26 cellular contexts compared by ENCODE assay signal in the genomic region with DNA sequence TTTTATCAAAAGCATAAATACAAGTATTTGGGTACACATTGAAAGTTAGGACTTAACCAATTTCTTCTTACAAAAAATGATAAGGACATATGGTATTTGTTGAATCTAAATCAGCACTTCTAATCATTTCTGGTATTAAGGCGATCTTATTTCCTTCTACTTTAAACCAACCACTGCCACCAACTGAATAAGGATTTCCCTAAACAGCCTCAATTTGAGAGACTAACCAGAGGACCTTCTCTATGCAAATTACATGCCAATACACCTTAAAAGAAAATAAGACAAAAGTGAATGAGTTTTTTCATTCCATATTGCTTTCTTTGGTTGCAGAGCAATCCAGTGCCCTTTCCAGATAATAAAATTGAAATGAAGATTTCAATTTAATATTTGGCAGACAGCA. TPM values are rescaled to one million over a fixed set of nuclear protein-coding genes. Genes with fewer than 3 reads are reported as not detected.
DNase-seq lines count a peak whose midpoint lies in the region; ATAC-seq, FAIRE-seq and TF ChIP-seq lines count a peak whose summit lies in the region.
"Had no signal": no experiment of that assay in that cellular context is flagged by ENCODE, and none has a peak within 500 bp of the region (broad histone marks: within the 10 kb centered on the region; RNA-seq: fewer than 3 reads in every experiment).

No MANE protein-coding gene starts in this region.

- H3K36me3 Mint-ChIP-seq in Caco-2 (ENCODE audit: insufficient read depth, unreplicated experiment) (peaks cover 42% of the 10 kb centered on the region), memory B cell (peaks cover 19% of the 10 kb centered on the region)

- no peak for TF ChIP-seq CTCF in A549 (IDR thresholded peaks at IDR 0.05)
- no peak for TF ChIP-seq CTCF in Caco-2 (IDR thresholded peaks at IDR 0.05; ENCODE audit: insufficient read depth in 1 of 2, low read depth in 1 of 2, low read length in 1 of 2, severe bottlenecking in 1 of 2, unreplicated experiment in 1 of 2)
- no peak for TF ChIP-seq CTCF in SU-DHL-6 (IDR thresholded peaks at IDR 0.05; ENCODE audit: insufficient read depth, low read length, poor library complexity, severe bottlenecking)

- H3K79me2 ChIP-seq in SU-DHL-6 (ENCODE audit: insufficient read depth, low read length): peaks cover 98% of the 10 kb centered on the region

- H3K4me1 Mint-ChIP-seq in Caco-2 (ENCODE audit: low read depth, unreplicated experiment): peaks cover 7% of the 10 kb centered on the region
- peaks cover 40% of the 10 kb centered on the region for H3K4me1 Mint-ChIP-seq in memory B cell

- H3K36me3 ChIP-seq in Caco-2 (ENCODE audit: control insufficient read depth, insufficient read depth, low read length): no peaks in the 10 kb centered on the region
- peaks cover 50% of the 10 kb centered on the region for H3K36me3 ChIP-seq in SU-DHL-6 (ENCODE audit: low read length)

- H3K27ac Mint-ChIP-seq in Caco-2 (ENCODE audit: unreplicated experiment): no peak overlapping the region
- H3K27ac Mint-ChIP-seq in memory B cell: peak overlapping the region; percentile 42

- no peak overlapping the region for H3K4me2 ChIP-seq in A549
- peak overlapping the region; percentile 49 for H3K4me2 ChIP-seq in SU-DHL-6 (ENCODE audit: low read depth, low read length, poor library complexity, severe bottlenecking)

- H4K20me1 ChIP-seq in SU-DHL-6 (ENCODE audit: low read depth, low read length): no peaks in the 10 kb centered on the region

- DNase-seq in A549 (ENCODE audit: low read depth in 1 of 2, low spot score in 1 of 2): no peak
- DNase-seq in Caco-2: no peak
- no peak for DNase-seq in memory B cell (ENCODE audit: low spot score in 2 of 2)
- DNase-seq in NCI-H526 treated with DMSO at 0.1 percent for 48 hours (lab: John Stamatoyannopoulos, UW): no peak
- DNase-seq: AML-193; C1 segment of cervical spinal cord; CD8-positive, alpha-beta T cell; DMS 273 treated with DMSO at 0.1 percent for 48 hours; DMS79; GM23248; H7; KBM-7; MG63; NCI-H2029; NCI-H446; NCI-H524 treated with DMSO at 0.1 percent for 48 hours; NCI-H82; NK-92 treated with Interleukin-12 subunit alpha and Interleukin-12 subunit beta, amount 100 ng/mL, for 24 hours; Peyer's patch; SHP77 treated with DMSO at 0.1 percent for 48 hours had no signal

- BruUV-seq in Caco-2 (replicated peaks; lab: Mats Ljungman, UMichigan): TSS peak; percentile 13

- intact Hi-C loops in Caco-2 (cut with micrococcal nuclease; ENCODE audit: unreplicated experiment): no loop called here

- no peaks in the 10 kb centered on the region for H3K9me3 Mint-ChIP-seq in Caco-2 (ENCODE audit: unreplicated experiment)
- H3K9me3 Mint-ChIP-seq in memory B cell: no peaks in the 10 kb centered on the region
- H3K9me3 Mint-ChIP-seq: CD8-positive, alpha-beta T cell had no signal

- H3K9ac ChIP-seq in SU-DHL-6 (ENCODE audit: low read length): peak overlapping the region; percentile 13
- H3K9ac ChIP-seq: GM23248 had no signal

- TF ChIP-seq RAD21 in A549 (conservative IDR thresholded peaks at IDR 0.05 in 1 of 2, IDR thresholded peaks at IDR 0.05 in 1 of 2): no peak

- H2AFZ ChIP-seq in SU-DHL-6 (ENCODE audit: low read depth, low read length, severe bottlenecking): no peak overlapping the region
- H2AFZ ChIP-seq: GM23248 had no signal

- FAIRE-seq in A549 (lab: Jason Lieb, UNC): peak; percentile 56
- FAIRE-seq: A204.1, GM12892, HTR-8/SVneo had no signal

- ATAC-seq in A549: no peak
- peak; percentile 63 for ATAC-seq in memory B cell (ENCODE audit: low read depth)
- no peak for ATAC-seq in HG03521 (IDR thresholded peaks at IDR 0.05; ENCODE audit: unreplicated experiment)
- no peak for ATAC-seq in GM21723 (IDR thresholded peaks at IDR 0.05; ENCODE audit: unreplicated experiment)
- ATAC-seq: CD8-positive, alpha-beta T cell had no signal

- H3F3A ChIP-seq in SU-DHL-6 (ENCODE audit: insufficient read depth): peaks cover 92% of the 10 kb centered on the region

- 96% methylated on average over 1 of the region's 1 CpG for WGBS in A549 (ENCODE audit: missing lambda C conversion rate)

- CTCF ChIA-PET in A549 (lab: Yijun Ruan, JAX) (no interaction called here), Caco-2 (lab: Charles Lee) (no interaction called here)

- no peak for TF ChIP-seq EP300 in A549 (IDR thresholded peaks at IDR 0.05)

- H3K9me2 ChIP-seq in SU-DHL-6 (replicated peaks; ENCODE audit: insufficient read depth, low read length): no peaks in the 10 kb centered on the region

- POLR2A ChIA-PET in A549 (lab: Yijun Ruan, JAX) (no interaction called here), Caco-2 (lab: Charles Lee) (no interaction called here)

- H3K27me3 Mint-ChIP-seq in Caco-2 (ENCODE audit: insufficient read depth, unreplicated experiment) (no peaks in the 10 kb centered on the region), memory B cell (no peaks in the 10 kb centered on the region)

- H3K27me3 ChIP-seq in Caco-2 (replicated peaks; ENCODE audit: control insufficient read depth, insufficient read depth, low read length) (no peaks in the 10 kb centered on the region), SU-DHL-6 (ENCODE audit: low read length) (no peaks in the 10 kb centered on the region)
- H3K27me3 ChIP-seq: MG63, Peyer's patch had no signal

- peaks cover 22% of the 10 kb centered on the region for H3K4me1 ChIP-seq in A549
- no peaks in the 10 kb centered on the region for H3K4me1 ChIP-seq in Caco-2

- no peak overlapping the region for H3K27ac ChIP-seq in A549
- peak overlapping the region; percentile 88 for H3K27ac ChIP-seq in SU-DHL-6 (ENCODE audit: low read depth, low read length)
- H3K27ac ChIP-seq: GM23248, Peyer's patch had no signal

- no peaks in the 10 kb centered on the region for H3K9me3 ChIP-seq in A549
- H3K9me3 ChIP-seq in Caco-2: no peaks in the 10 kb centered on the region
- no peaks in the 10 kb centered on the region for H3K9me3 ChIP-seq in SU-DHL-6 (ENCODE audit: insufficient read depth, low read length)
- H3K9me3 ChIP-seq: MG63, Peyer's patch had no signal

- TF ChIP-seq POLR2A in A549 (IDR thresholded peaks at IDR 0.05; ENCODE audit: low read length): no peak

- no peak overlapping the region for H3K4me3 Mint-ChIP-seq in Caco-2 (ENCODE audit: unreplicated experiment)
- no peak overlapping the region for H3K4me3 Mint-ChIP-seq in memory B cell
- H3K4me3 Mint-ChIP-seq: CD8-positive, alpha-beta T cell had no signal

- H3K4me3 ChIP-seq in A549 (no peak overlapping the region), Caco-2 (ENCODE audit: low read depth, low read length) (no peak overlapping the region), SU-DHL-6 (ENCODE audit: insufficient read depth, low read length, poor library complexity, severe bottlenecking) (no peak overlapping the region)
- H3K4me3 ChIP-seq: GM23248, MG63, Peyer's patch had no signal

TF ChIP-seq in A549, 52 proteins besides CTCF, POLR2A, EP300 and RAD21:
- TF ChIP-seq FOSB (CRISPR knock-in tag; IDR thresholded peaks at IDR 0.05): no peak
- TF ChIP-seq BHLHE40 (IDR thresholded peaks at IDR 0.05; ENCODE audit: low read depth, low read length): no peak
- TF ChIP-seq, protein P1, sequence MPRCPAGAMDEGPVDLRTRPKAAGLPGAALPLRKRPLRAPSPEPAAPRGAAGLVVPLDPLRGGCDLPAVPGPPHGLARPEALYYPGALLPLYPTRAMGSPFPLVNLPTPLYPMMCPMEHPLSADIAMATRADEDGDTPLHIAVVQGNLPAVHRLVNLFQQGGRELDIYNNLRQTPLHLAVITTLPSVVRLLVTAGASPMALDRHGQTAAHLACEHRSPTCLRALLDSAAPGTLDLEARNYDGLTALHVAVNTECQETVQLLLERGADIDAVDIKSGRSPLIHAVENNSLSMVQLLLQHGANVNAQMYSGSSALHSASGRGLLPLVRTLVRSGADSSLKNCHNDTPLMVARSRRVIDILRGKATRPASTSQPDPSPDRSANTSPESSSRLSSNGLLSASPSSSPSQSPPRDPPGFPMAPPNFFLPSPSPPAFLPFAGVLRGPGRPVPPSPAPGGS (IDR thresholded peaks at IDR 0.05): no peak
- TF ChIP-seq, protein P2, sequence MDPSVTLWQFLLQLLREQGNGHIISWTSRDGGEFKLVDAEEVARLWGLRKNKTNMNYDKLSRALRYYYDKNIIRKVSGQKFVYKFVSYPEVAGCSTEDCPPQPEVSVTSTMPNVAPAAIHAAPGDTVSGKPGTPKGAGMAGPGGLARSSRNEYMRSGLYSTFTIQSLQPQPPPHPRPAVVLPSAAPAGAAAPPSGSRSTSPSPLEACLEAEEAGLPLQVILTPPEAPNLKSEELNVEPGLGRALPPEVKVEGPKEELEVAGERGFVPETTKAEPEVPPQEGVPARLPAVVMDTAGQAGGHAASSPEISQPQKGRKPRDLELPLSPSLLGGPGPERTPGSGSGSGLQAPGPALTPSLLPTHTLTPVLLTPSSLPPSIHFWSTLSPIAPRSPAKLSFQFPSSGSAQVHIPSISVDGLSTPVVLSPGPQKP (IDR thresholded peaks at IDR 0.05; ENCODE audit: low read depth, low read length): no peak
- no peak for TF ChIP-seq RCOR1 (IDR thresholded peaks at IDR 0.05; ENCODE audit: low read depth, low read length)
- TF ChIP-seq, protein P3, sequence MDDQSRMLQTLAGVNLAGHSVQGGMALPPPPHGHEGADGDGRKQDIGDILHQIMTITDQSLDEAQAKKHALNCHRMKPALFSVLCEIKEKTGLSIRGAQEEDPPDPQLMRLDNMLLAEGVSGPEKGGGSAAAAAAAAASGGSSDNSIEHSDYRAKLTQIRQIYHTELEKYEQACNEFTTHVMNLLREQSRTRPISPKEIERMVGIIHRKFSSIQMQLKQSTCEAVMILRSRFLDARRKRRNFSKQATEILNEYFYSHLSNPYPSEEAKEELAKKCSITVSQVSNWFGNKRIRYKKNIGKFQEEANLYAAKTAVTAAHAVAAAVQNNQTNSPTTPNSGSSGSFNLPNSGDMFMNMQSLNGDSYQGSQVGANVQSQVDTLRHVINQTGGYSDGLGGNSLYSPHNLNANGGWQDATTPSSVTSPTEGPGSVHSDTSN (IDR thresholded peaks at IDR 0.05): no peak
- TF ChIP-seq KDM5A (IDR thresholded peaks at IDR 0.05): no peak
- no peak for TF ChIP-seq CBX2 (IDR thresholded peaks at IDR 0.05; ENCODE audit: borderline replicate concordance, low read depth)
- TF ChIP-seq EHMT2 (IDR thresholded peaks at IDR 0.05; ENCODE audit: low read depth): no peak

RNA-seq across cellular contexts. Expression of gene GNA13, which starts 45.5 kb away (rescaled TPM):
- 79.7 and 95.8 TPM in 2 replicates for polyA plus RNA-seq in A549 (2011; rRNA removed)
- polyA plus RNA-seq in A549 (2012; cell fraction: cytosol; rRNA removed): 15.5 and 18.3 TPM in 2 replicates
- 7.2 and 10.1 TPM in 2 replicates for polyA plus RNA-seq in A549 (2012; cell fraction: nucleus; rRNA removed)
- polyA plus RNA-seq in A549 (2017; fragmentation: RNase III; extraction: RNeasy Plus Mini Kit Qiagen cat#74134 plus additional on column Dnase treatment): 32.5 to 34.4 TPM (median 33.1 TPM) in 3 replicates
- 50.0 and 51.2 TPM in 2 replicates for polyA minus RNA-seq in A549 (2011; rRNA and poly(A)+ RNA removed)
- total RNA-seq in Caco-2 (2022): 38.0 and 39.1 TPM in 2 replicates
